ENCODE assay signal across 13 cellular contexts in genomic region chr21:29332461-29333354, GRCh38. TPM values are rescaled to one million over a fixed set of nuclear protein-coding genes. Genes with fewer than 3 reads are reported as not detected.
DNase-seq lines count a peak whose midpoint lies in the region; FAIRE-seq and TF ChIP-seq lines count a peak whose summit lies in the region.
"Had no signal": no experiment of that assay in that cellular context is flagged by ENCODE, and none has a peak within 500 bp of the region (broad histone marks: within the 10 kb centered on the region; RNA-seq: fewer than 3 reads in every experiment).

No MANE protein-coding gene starts in this region.

- TF ChIP-seq CTCF in endothelial cell of umbilical vein (IDR thresholded peaks at IDR 0.05; ENCODE audit: extremely low read depth in 1 of 2, insufficient read depth in 1 of 2, low read depth in 1 of 2, low read length in 2 of 2) (no peak), nephron progenitor cell (IDR thresholded peaks at IDR 0.05) (no peak)

- no peaks in the 10 kb centered on the region for H3K4me1 Mint-ChIP-seq in nephron progenitor cell
- peaks cover 5% of the 10 kb centered on the region for H3K4me1 Mint-ChIP-seq in T-helper 2 cell treated with Interferon-gamma antibody and Interleukin-4, amounts not matched to agents 5 μg/mL and 100 μg/mL, for 36 hours (ENCODE audit: low read depth)

- H3K27me3 Mint-ChIP-seq in nephron progenitor cell (ENCODE audit: low read depth, poor library complexity) = no peaks in the 10 kb centered on the region
- H3K27me3 Mint-ChIP-seq in T-helper 2 cell treated with Interferon-gamma antibody and Interleukin-4, amounts not matched to agents 5 μg/mL and 100 μg/mL, for 36 hours (ENCODE audit: low read depth) = no peaks in the 10 kb centered on the region

- FAIRE-seq in endothelial cell of umbilical vein (lab: Jason Lieb, UNC) = peak; percentile 62

- intact Hi-C loops in endothelial cell of umbilical vein (cut with micrococcal nuclease) = no loop called here

- no peak overlapping the region for H3K4me3 Mint-ChIP-seq in nephron progenitor cell
- H3K4me3 Mint-ChIP-seq in T-helper 2 cell treated with Interferon-gamma antibody and Interleukin-4, amounts not matched to agents 5 μg/mL and 100 μg/mL, for 36 hours = no peak overlapping the region

- no peak overlapping the region for H3K4me3 ChIP-seq in endothelial cell of umbilical vein (replicated peaks in 1 of 3; ENCODE audit: insufficient read depth in 1 of 3, low read depth in 1 of 3, low read length in 3 of 3)
- H3K4me3 ChIP-seq: mucosa of descending colon, spleen had no signal

- no peak overlapping the region for H3K9ac ChIP-seq in endothelial cell of umbilical vein (replicated peaks; ENCODE audit: extremely low read depth, insufficient read depth, low read length)

- TF ChIP-seq POLR2A in endothelial cell of umbilical vein (IDR thresholded peaks at IDR 0.05; ENCODE audit: low read depth, low read length) = no peak

- H3K36me3 ChIP-seq in endothelial cell of umbilical vein (ENCODE audit: control insufficient read depth in 2 of 2, extremely low read depth in 1 of 2, insufficient read depth in 2 of 2, low read length in 2 of 2) = no peaks in the 10 kb centered on the region

- BruUV-seq in endothelial cell of umbilical vein (replicated peaks; lab: Mats Ljungman, UMichigan) = no TSS peak

- no peaks in the 10 kb centered on the region for H3K27me3 ChIP-seq in endothelial cell of umbilical vein (ENCODE audit: control insufficient read depth in 2 of 2, insufficient read depth in 2 of 2, low read length in 2 of 2)
- H3K27me3 ChIP-seq: spleen had no signal

- peak; percentile 24 for DNase-seq in GM03348 (ENCODE audit: low spot score)
- DNase-seq in OCI-M1 (lab: John Stamatoyannopoulos, UW) = peak; percentile 37
- peak; percentile 21 for DNase-seq in endothelial cell of umbilical vein (ENCODE audit: low read depth, low spot score)
- no peak for DNase-seq in nephron progenitor cell
- DNase-seq in COR-L47 (lab: John Stamatoyannopoulos, UW) = no peak
- no peak for DNase-seq in NCI-H1436 (lab: John Stamatoyannopoulos, UW)
- no peak for DNase-seq in T-helper 2 cell treated with Interferon-gamma antibody and Interleukin-4, amounts not matched to agents 5 μg/mL and 100 μg/mL, for 36 hours (ENCODE audit: low spot score)
- no peak for DNase-seq in amygdala (lab: John Stamatoyannopoulos, UW)
- DNase-seq: activated naive CD4-positive, alpha-beta T cell treated with Interleukin-2 at 50 U/mL for 16 hours; Kasumi-1; mucosa of descending colon; NK-92 treated with Interleukin-12 subunit alpha and Interleukin-12 subunit beta, amount 100 ng/mL, for 24 hours; spleen had no signal

- dilution Hi-C loops in endothelial cell of umbilical vein (cut with MboI; ENCODE audit: extremely low pct_ligation_motif_present, low sequenced_read_pairs) = no loop called here

- peak overlapping the region; percentile 70 for H3K27ac Mint-ChIP-seq in nephron progenitor cell
- no peak overlapping the region for H3K27ac Mint-ChIP-seq in T-helper 2 cell treated with Interferon-gamma antibody and Interleukin-4, amounts not matched to agents 5 μg/mL and 100 μg/mL, for 36 hours

- H3K9me1 ChIP-seq in endothelial cell of umbilical vein (replicated peaks; ENCODE audit: control insufficient read depth, extremely low read depth, insufficient read depth, low read length) = no peaks in the 10 kb centered on the region

- no peaks in the 10 kb centered on the region for H3K9me3 Mint-ChIP-seq in nephron progenitor cell
- no peaks in the 10 kb centered on the region for H3K9me3 Mint-ChIP-seq in T-helper 2 cell treated with Interferon-gamma antibody and Interleukin-4, amounts not matched to agents 5 μg/mL and 100 μg/mL, for 36 hours

- no peak overlapping the region for H3K4me2 ChIP-seq in endothelial cell of umbilical vein (ENCODE audit: insufficient read depth, low read length)

- peaks cover 64% of the 10 kb centered on the region for H3K36me3 Mint-ChIP-seq in nephron progenitor cell (ENCODE audit: low read depth)
- H3K36me3 Mint-ChIP-seq in T-helper 2 cell treated with Interferon-gamma antibody and Interleukin-4, amounts not matched to agents 5 μg/mL and 100 μg/mL, for 36 hours (ENCODE audit: low read depth) = peaks cover 7% of the 10 kb centered on the region

- peaks cover 11% of the 10 kb centered on the region for H3K4me1 ChIP-seq in endothelial cell of umbilical vein (ENCODE audit: control insufficient read depth, extremely low read depth, insufficient read depth, low read length)

- CTCF ChIA-PET in endothelial cell of umbilical vein (lab: Charles Lee) = no interaction called here

- H3K9me3 ChIP-seq in endothelial cell of umbilical vein (replicated peaks; ENCODE audit: control insufficient read depth, insufficient read depth, low read length) = no peaks in the 10 kb centered on the region
- H3K9me3 ChIP-seq: mucosa of descending colon, spleen had no signal

- no peak overlapping the region for H3K27ac ChIP-seq in endothelial cell of umbilical vein (ENCODE audit: insufficient read depth, low read depth, low read length)
- H3K27ac ChIP-seq: spleen had no signal

- H3K79me2 ChIP-seq in endothelial cell of umbilical vein (ENCODE audit: control insufficient read depth, insufficient read depth, low read length) = peaks cover 31% of the 10 kb centered on the region

- H4K20me1 ChIP-seq in endothelial cell of umbilical vein (replicated peaks; ENCODE audit: control insufficient read depth, extremely low read depth, insufficient read depth, low read length) = no peaks in the 10 kb centered on the region

- H2AFZ ChIP-seq in endothelial cell of umbilical vein (ENCODE audit: low read depth, low read length) = no peak overlapping the region

- POLR2A ChIA-PET in endothelial cell of umbilical vein (lab: Charles Lee) = no interaction called here

TF ChIP-seq in endothelial cell of umbilical vein, 7 proteins besides CTCF, POLR2A, EP300 and RAD21:
- peak; percentile 61 for TF ChIP-seq FOS (IDR thresholded peaks at IDR 0.05; ENCODE audit: borderline replicate concordance, insufficient read depth, low read length)
- peak; percentile 12 for TF ChIP-seq JUN (IDR thresholded peaks at IDR 0.05; ENCODE audit: borderline replicate concordance, insufficient read depth, insufficient read length, low read depth)
- TF ChIP-seq MAX (IDR thresholded peaks at IDR 0.05; ENCODE audit: insufficient read depth, insufficient read length) = no peak

RNA-seq across cellular contexts. Expression of gene BACH1, which starts 34.0 kb away (rescaled TPM):
- total RNA-seq in endothelial cell of umbilical vein = 28.8 and 30.3 TPM in 2 replicates
- 3.8 and 7.2 TPM in 2 replicates for polyA plus RNA-seq in endothelial cell of umbilical vein
- 6.7 and 7.4 TPM in 2 replicates for polyA plus RNA-seq in endothelial cell of umbilical vein (2011; cell fraction: cytosol; rRNA removed)
- polyA plus RNA-seq in endothelial cell of umbilical vein (2011; cell fraction: nucleus; rRNA removed) = 16.7 and 17.0 TPM in 2 replicates
- polyA plus RNA-seq in endothelial cell of umbilical vein (2012) = 14.4 and 14.7 TPM in 2 replicates
- polyA minus RNA-seq in endothelial cell of umbilical vein = 64.0 and 86.6 TPM in 2 replicates
- polyA minus RNA-seq in endothelial cell of umbilical vein (2011; cell fraction: cytosol; rRNA and poly(A)+ RNA removed) = 46.0 TPM
- polyA minus RNA-seq in endothelial cell of umbilical vein (2011; cell fraction: nucleus; rRNA and poly(A)+ RNA removed) = 58.4 and 72.9 TPM in 2 replicates

Comparison
In these comparisons a context has a peak if more than half of its experiments do, and no peak if none do; other contexts are left out.
1. DNase-seq: peak in GM03348 (single experiment), OCI-M1 (single experiment) and endothelial cell of umbilical vein (single experiment); none in nephron progenitor cell (single experiment), COR-L47 (single experiment), NCI-H1436 (single experiment), T-helper 2 cell treated with Interferon-gamma antibody and Interleukin-4, amounts not matched to agents 5 μg/mL and 100 μg/mL, for 36 hours (single experiment) and amygdala (0 of 56).